Comparison of ENCODE assay signal across 15 cellular contexts in genomic region chr11:111923951-111924350, GRCh38. TPM values are rescaled to one million over a fixed set of nuclear protein-coding genes. Genes with fewer than 3 reads are reported as not detected.
DNase-seq lines count a peak whose midpoint lies in the region; ATAC-seq and TF ChIP-seq lines count a peak whose summit lies in the region.
"Had no signal": no experiment of that assay in that cellular context is flagged by ENCODE, and none has a peak within 500 bp of the region (broad histone marks: within the 10 kb centered on the region; RNA-seq: fewer than 3 reads in every experiment).

No MANE protein-coding gene starts in this region.

- no peaks in the 10 kb centered on the region for H3K36me3 Mint-ChIP-seq in H9 (ENCODE audit: insufficient read depth in 1 of 3, low read depth in 3 of 3)

- H4K91ac ChIP-seq in trophoblast cell (ENCODE audit: low read depth, low read length) (peak overlapping the region; percentile 59), H9 (ENCODE audit: insufficient read length, low read depth, low read length) (no peak overlapping the region)

- H3K9me3 Mint-ChIP-seq in H9 = no peaks in the 10 kb centered on the region
- H3K9me3 Mint-ChIP-seq: activated naive CD4-positive, alpha-beta T cell treated with anti-CD3 and anti-CD28 coated beads for 36 hours had no signal

- peaks cover 1% of the 10 kb centered on the region for H3K79me2 ChIP-seq in trophoblast cell (ENCODE audit: control insufficient read depth, insufficient read depth, low read length, poor library complexity)
- no peaks in the 10 kb centered on the region for H3K79me2 ChIP-seq in H9 (ENCODE audit: insufficient read depth, low read length)

- H3K4me2 ChIP-seq in trophoblast cell (ENCODE audit: low read length) = peak overlapping the region; percentile 45
- no peak overlapping the region for H3K4me2 ChIP-seq in H9 (ENCODE audit: insufficient read depth, insufficient read length, low read length)

- no peak overlapping the region for H2AK5ac ChIP-seq in trophoblast cell (ENCODE audit: low read length)
- H2AK5ac ChIP-seq in H9 (ENCODE audit: insufficient read length, low read length) = no peak overlapping the region

- H3K4me1 Mint-ChIP-seq in H9 = peaks cover 31 to 35% of the 10 kb centered on the region in 2 experiments

- H3K23ac ChIP-seq in trophoblast cell (ENCODE audit: low read length) = no peak overlapping the region
- H3K23ac ChIP-seq in H9 (ENCODE audit: insufficient read length, low read depth, low read length) = no peak overlapping the region

- peak overlapping the region; percentile 52 for H3K4me3 ChIP-seq in left ventricle myocardium inferior
- H3K4me3 ChIP-seq in esophagus squamous epithelium = no peak overlapping the region
- no peak overlapping the region for H3K4me3 ChIP-seq in trophoblast cell (ENCODE audit: low read depth, low read length)
- no peak overlapping the region for H3K4me3 ChIP-seq in aorta (ENCODE audit: low read length in 2 of 2)

- H4K8ac ChIP-seq in trophoblast cell (ENCODE audit: low read depth, low read length) (peak overlapping the region; percentile 6), H9 (replicated peaks; ENCODE audit: insufficient read length, low read depth, low read length) (no peak overlapping the region)

- H2BK5ac ChIP-seq in trophoblast cell (ENCODE audit: low read depth, low read length, poor library complexity) (peak overlapping the region; percentile 3), H9 (ENCODE audit: insufficient read length, low read length) (no peak overlapping the region)

- no peak overlapping the region for H3K9ac ChIP-seq in trophoblast cell (ENCODE audit: low read length)
- H3K9ac ChIP-seq in H9 (ENCODE audit: extremely low read depth, insufficient read length, low read length) = no peak overlapping the region

- H3K27ac Mint-ChIP-seq in H9 = peak overlapping the region in 1 of 3 experiments; percentile 5; a peak in 2 of 7 replicates
- H3K27ac Mint-ChIP-seq: activated naive CD4-positive, alpha-beta T cell treated with anti-CD3 and anti-CD28 coated beads for 36 hours had no signal

- no peak overlapping the region for H3K4me3 Mint-ChIP-seq in H9
- H3K4me3 Mint-ChIP-seq: activated naive CD4-positive, alpha-beta T cell treated with anti-CD3 and anti-CD28 coated beads for 36 hours had no signal

- no peak overlapping the region for H3K56ac ChIP-seq in H9 (ENCODE audit: insufficient read length, low read depth, low read length)

- in situ Hi-C loops in ACHN (cut with HindIII; ENCODE audit: low pct_ligation_motif_present, low pct_unique_long_range_greater_than_20kb, low sequenced_read_pairs) = no loop called here

- no peak overlapping the region for H3K4ac ChIP-seq in trophoblast cell (ENCODE audit: low read depth, low read length)
- H3K4ac ChIP-seq in H9 (ENCODE audit: low read depth, low read length) = no peak overlapping the region

- no peak overlapping the region for H2BK120ac ChIP-seq in trophoblast cell (ENCODE audit: insufficient read depth, low read length, poor library complexity)
- no peak overlapping the region for H2BK120ac ChIP-seq in H9 (ENCODE audit: low read depth, low read length, poor library complexity, severe bottlenecking)

- H3K36me3 ChIP-seq in left ventricle myocardium inferior = no peaks in the 10 kb centered on the region
- no peaks in the 10 kb centered on the region for H3K36me3 ChIP-seq in esophagus squamous epithelium
- no peaks in the 10 kb centered on the region for H3K36me3 ChIP-seq in trophoblast cell (ENCODE audit: control insufficient read depth in 1 of 2, insufficient read depth in 2 of 2, low read length in 2 of 2)
- H3K36me3 ChIP-seq in aorta (ENCODE audit: control insufficient read depth in 1 of 2, insufficient read depth in 2 of 2, low read length in 1 of 2) = no peaks in the 10 kb centered on the region

- H4K12ac ChIP-seq in trophoblast cell (ENCODE audit: low read depth, low read length) = no peak overlapping the region

- H2BK20ac ChIP-seq in H9 (ENCODE audit: low read depth, low read length, poor library complexity, severe bottlenecking) = no peak overlapping the region

- H3K23me2 ChIP-seq in H9 (ENCODE audit: insufficient read length, low read depth, low read length, poor library complexity, severe bottlenecking) = peaks cover 5% of the 10 kb centered on the region

- no peak overlapping the region for H4K5ac ChIP-seq in H9 (ENCODE audit: insufficient read length, low read depth, low read length)

- H3K27ac ChIP-seq in left ventricle myocardium inferior (replicated peaks) (peak overlapping the region; percentile 95), esophagus squamous epithelium (peak overlapping the region; percentile 64 to 93 (median 86)), trophoblast cell (ENCODE audit: low read depth, low read length) (peak overlapping the region; percentile 82), aorta (ENCODE audit: low read depth in 1 of 2, low read length in 2 of 2) (peak overlapping the region; percentile 88 to 99), H9 (ENCODE audit: insufficient read length, low read depth, low read length) (no peak overlapping the region)

- intact Hi-C loops in left ventricle myocardium inferior (cut with micrococcal nuclease) (no loop called here), cardiac septum (cut with DNase I) (no loop called here), esophagus squamous epithelium (cut with DNase I) (loop anchor here (10.0 kb wide), 1 partner anchor 49 kb away; the partner anchor contains the start of genes ALG9, CFAP68 and FDXACB1), aorta (cut with DNase I) (no loop called here)

- H3T11ph ChIP-seq in H9 (ENCODE audit: low read length) = no peak overlapping the region

- no peak for DNase-seq in left ventricle myocardium inferior
- no peak for DNase-seq in cardiac septum (ENCODE audit: low spot score)
- DNase-seq in esophagus squamous epithelium (lab: John Stamatoyannopoulos, UW) = no peak
- peak; percentile 92 to 97 for DNase-seq in trophoblast cell
- DNase-seq in aorta = no peak
- DNase-seq in ACHN = no peak
- no peak for DNase-seq in hypothalamus (lab: John Stamatoyannopoulos, UW)
- no peak for DNase-seq in H9
- DNase-seq: activated CD4-positive, alpha-beta T cell treated with anti-CD3 and anti-CD28 coated beads, Interleukin-2, amount 50 U/mL, for 1 hour; activated naive CD4-positive, alpha-beta T cell treated with anti-CD3 and anti-CD28 coated beads for 36 hours; GF-D8; HCEC 1CT; left colon; NCI-H526 treated with DMSO at 0.1 percent for 48 hours; stimulated activated CD8-positive, alpha-beta memory T cell treated with anti-CD3 and anti-CD28 coated beads, Interleukin-4, amount 100 ng/mL, for 48 hours had no signal

- TF ChIP-seq POLR2A in esophagus squamous epithelium (IDR thresholded peaks at IDR 0.05) = no peak

- H3K9me3 ChIP-seq in left ventricle myocardium inferior (replicated peaks) (no peaks in the 10 kb centered on the region), esophagus squamous epithelium (no peaks in the 10 kb centered on the region), trophoblast cell (ENCODE audit: insufficient read depth, low read depth, low read length) (peaks cover 4% of the 10 kb centered on the region), aorta (ENCODE audit: control insufficient read depth, low read length) (no peaks in the 10 kb centered on the region), H9 (ENCODE audit: control insufficient read depth, low read depth, low read length) (no peaks in the 10 kb centered on the region)

- H2AFZ ChIP-seq in trophoblast cell (ENCODE audit: insufficient read depth, low read length, poor library complexity) (no peak overlapping the region), H9 (ENCODE audit: low read length) (no peak overlapping the region)

- H3K14ac ChIP-seq in trophoblast cell (ENCODE audit: low read length) (no peak overlapping the region), H9 (ENCODE audit: insufficient read depth, low read length) (no peak overlapping the region)

- no peak overlapping the region for H2BK12ac ChIP-seq in trophoblast cell (ENCODE audit: low read length)
- no peak overlapping the region for H2BK12ac ChIP-seq in H9 (ENCODE audit: insufficient read length, low read depth, low read length)

- no peaks in the 10 kb centered on the region for H3K27me3 Mint-ChIP-seq in H9 (ENCODE audit: low read depth)

- ATAC-seq in aorta (ENCODE audit: low FRiP score) = no peak
- ATAC-seq: left colon had no signal

- no peak overlapping the region for H3K18ac ChIP-seq in trophoblast cell (ENCODE audit: low read length)
- H3K18ac ChIP-seq in H9 (ENCODE audit: insufficient read length, low read depth, low read length) = no peak overlapping the region

- peaks cover 9% of the 10 kb centered on the region for H3K79me1 ChIP-seq in trophoblast cell (ENCODE audit: low read length)
- H3K79me1 ChIP-seq in H9 (ENCODE audit: insufficient read depth, low read depth, low read length, poor library complexity, severe bottlenecking) = no peaks in the 10 kb centered on the region

- TF ChIP-seq CTCF in left ventricle myocardium inferior (IDR thresholded peaks at IDR 0.05; ENCODE audit: borderline replicate concordance) (no peak), esophagus squamous epithelium (IDR thresholded peaks at IDR 0.05) (no peak), H9 (conservative IDR thresholded peaks at IDR 0.05) (no peak)

- H3K27me3 ChIP-seq in left ventricle myocardium inferior (ENCODE audit: low read depth) (no peaks in the 10 kb centered on the region), esophagus squamous epithelium (no peaks in the 10 kb centered on the region), trophoblast cell (ENCODE audit: insufficient read depth, low read length) (no peaks in the 10 kb centered on the region), aorta (ENCODE audit: control insufficient read depth in 1 of 2, insufficient read depth in 2 of 2, low read length in 1 of 2) (no peaks in the 10 kb centered on the region), H9 (ENCODE audit: insufficient read depth, low read length) (no peaks in the 10 kb centered on the region)

- H4K20me1 ChIP-seq in H9 (ENCODE audit: control insufficient read depth, insufficient read depth, insufficient read length) = no peaks in the 10 kb centered on the region

- no peak overlapping the region for H2BK15ac ChIP-seq in H9 (ENCODE audit: low read depth, low read length)

- H3K4me1 ChIP-seq in left ventricle myocardium inferior (peaks cover 75% of the 10 kb centered on the region), esophagus squamous epithelium (peaks cover 23 to 59% (median 34%) of the 10 kb centered on the region in 3 donors), trophoblast cell (ENCODE audit: control insufficient read depth in 1 of 2, insufficient read depth in 2 of 2, low read length in 2 of 2) (peaks cover 20 to 24% of the 10 kb centered on the region in 2 experiments), aorta (ENCODE audit: control insufficient read depth in 1 of 2, insufficient read depth in 2 of 2, low read length in 2 of 2) (peaks cover 0 to 6% of the 10 kb centered on the region in 2 donors), H9 (ENCODE audit: insufficient read depth, low read length) (peaks cover 3% of the 10 kb centered on the region; the same call in 1 of the 2 replicates)

RNA-seq across cellular contexts. Expression of gene C11orf52, which starts 5.2 kb away (rescaled TPM):
- total RNA-seq in left ventricle myocardium inferior (1.2 TPM), cardiac septum (2.6 TPM), esophagus squamous epithelium (10 to 100 TPM in 1 of 4 donors, 1 to 10 TPM in 3; 2.4 to 10.2 (median 3.7) TPM), aorta (1 to 10 TPM; 2.7 to 5.2 TPM), H9 (2021) (4.0 and 4.4 TPM in 2 replicates)
- polyA plus RNA-seq in trophoblast cell (2013) = 7.1 and 7.4 TPM in 2 replicates
- polyA plus RNA-seq in aorta = 1 to 10 TPM; 5.3 to 5.6 TPM
- total RNA-seq: activated naive CD4-positive, alpha-beta T cell treated with anti-CD3 and anti-CD28 coated beads for 36 hours had no signal

RNA-seq across cellular contexts. Expression of gene HSPB2, which starts 11.4 kb away (rescaled TPM):
- total RNA-seq in left ventricle myocardium inferior = 36.5 TPM
- total RNA-seq in cardiac septum = 59.9 TPM
- under 1 TPM in 1 of 4 donors, not detected in 3; 0.19 TPM for total RNA-seq in esophagus squamous epithelium
- 0.05 TPM in 1 of 2 replicates, not detected in the other for polyA plus RNA-seq in trophoblast cell (2013)
- total RNA-seq in aorta = 10 to 100 TPM; 18.1 to 24.8 TPM
- 10 to 100 TPM; 13.8 to 60.2 TPM for polyA plus RNA-seq in aorta
- total RNA-seq in H9 (2021) = 0.22 TPM in 1 of 2 replicates, not detected in the other
- total RNA-seq: activated naive CD4-positive, alpha-beta T cell treated with anti-CD3 and anti-CD28 coated beads for 36 hours had no signal

RNA-seq across cellular contexts. Expression of gene CRYAB, which starts 12.4 kb away (rescaled TPM):
- total RNA-seq in left ventricle myocardium inferior = 6,704 TPM
- total RNA-seq in cardiac septum = 8,606 TPM
- total RNA-seq in esophagus squamous epithelium = 10 to 100 TPM; 22.9 to 85.0 (median 45.2) TPM
- 13.0 and 16.7 TPM in 2 replicates for polyA plus RNA-seq in trophoblast cell (2013)
- total RNA-seq in aorta = 1,000 to 10,000 TPM in 1 of 2 donors, 100 to 1,000 TPM in 1; 323 to 2,347 TPM
- 100 to 1,000 TPM; 483 to 702 TPM for polyA plus RNA-seq in aorta
- 1.1 TPM in 1 of 2 replicates, not detected in the other for total RNA-seq in H9 (2021)
- total RNA-seq: activated naive CD4-positive, alpha-beta T cell treated with anti-CD3 and anti-CD28 coated beads for 36 hours had no signal

RNA-seq across cellular contexts. Expression of gene DIXDC1, which starts 13.2 kb away (rescaled TPM):
- total RNA-seq in left ventricle myocardium inferior (20.2 TPM), cardiac septum (29.0 TPM), esophagus squamous epithelium (10 to 100 TPM in 2 of 4 donors, 1 to 10 TPM in 2; 2.8 to 26.1 (median 9.2) TPM), aorta (10 to 100 TPM; 54.4 to 61.8 TPM), H9 (2021) (10.1 and 10.8 TPM in 2 replicates)
- 3.0 and 3.1 TPM in 2 replicates for polyA plus RNA-seq in trophoblast cell (2013)
- 10 to 100 TPM; 29.8 to 33.0 TPM for polyA plus RNA-seq in aorta

RNA-seq across cellular contexts. Expression of gene CFAP68, which starts 44.6 kb away (rescaled TPM):
- total RNA-seq in left ventricle myocardium inferior = 26.0 TPM
- 27.8 TPM for total RNA-seq in cardiac septum
- 10 to 100 TPM; 12.7 to 28.8 (median 17.7) TPM for total RNA-seq in esophagus squamous epithelium
- polyA plus RNA-seq in trophoblast cell (2013) = 18.3 and 18.7 TPM in 2 replicates
- 10 to 100 TPM in 1 of 2 donors, 1 to 10 TPM in 1; 6.6 to 15.2 TPM for total RNA-seq in aorta
- 10 to 100 TPM; 11.5 to 22.0 TPM for polyA plus RNA-seq in aorta
- total RNA-seq in H9 (2021) = 21.6 and 23.4 TPM in 2 replicates

Comparison
In these comparisons a context has a peak if more than half of its experiments do, and no peak if none do; other contexts are left out.
1. DNase-seq: peak in trophoblast cell (2 of 2); none in left ventricle myocardium inferior (single experiment), cardiac septum (single experiment), esophagus squamous epithelium (single experiment), aorta (0 of 2), ACHN (single experiment), hypothalamus (0 of 51) and H9 (single experiment).
2. RNA of gene HSPB2, which starts 11.4 kb away (total RNA-seq): 59.9 TPM in cardiac septum (single experiment), 36.5 TPM in left ventricle myocardium inferior (single experiment) and 18.1 to 24.8 TPM in aorta; 0.22 TPM in H9 and 0.19 TPM in esophagus squamous epithelium; every median in the first group is over 10 times any median in the second.
3. RNA of gene CRYAB, which starts 12.4 kb away (total RNA-seq): 8,606 TPM in cardiac septum (single experiment), 6,704 TPM in left ventricle myocardium inferior (single experiment), 323 to 2,347 TPM in aorta and 22.9 to 85.0 TPM in esophagus squamous epithelium; 1.1 TPM in H9; every median in the first group is over 10 times any median in the second.